ENCODE assay signal across 8 cellular contexts in the genomic region with DNA sequence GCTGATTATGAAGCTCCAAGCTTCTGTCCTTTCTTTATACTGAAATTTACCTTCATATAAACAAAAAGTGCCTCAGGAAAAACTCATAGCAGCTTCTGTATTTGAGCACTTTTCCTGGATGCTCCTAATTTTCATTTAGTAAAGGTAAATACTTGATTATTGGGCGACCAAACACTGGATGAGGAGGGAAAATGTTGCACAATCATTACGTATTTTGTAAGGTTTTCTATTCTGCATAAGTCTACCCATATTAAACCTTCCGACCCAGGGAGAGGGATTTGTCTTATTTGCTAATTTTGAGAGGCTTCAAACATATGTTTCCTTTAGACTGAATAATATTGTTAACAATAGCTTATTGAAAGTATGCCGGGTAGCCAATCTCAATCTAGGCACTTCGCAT. TPM values are rescaled to one million over a fixed set of nuclear protein-coding genes. Genes with fewer than 3 reads are reported as not detected.
"Had no signal": no experiment of that assay in that cellular context is flagged by ENCODE, and none has a peak within 500 bp of the region (broad histone marks: within the 10 kb centered on the region; RNA-seq: fewer than 3 reads in every experiment).

No MANE protein-coding gene starts in this region.

- H3K9ac ChIP-seq: KMS-11 had no signal

- DNase-seq: KBM-7, KG1 had no signal

- FAIRE-seq: HTR-8/SVneo had no signal

- H3K4me2 ChIP-seq: KMS-11 had no signal

- H3K27ac ChIP-seq: HL-60, KMS-11 had no signal

RNA-seq across cellular contexts. Expression of gene SLC6A5, which starts 4.3 kb away (rescaled TPM):
- total RNA-seq: HT-29, HT1080 had no signal
- polyA plus RNA-seq: IgD-negative memory B cell had no signal
